Comparison of ENCODE assay signal across 8 cellular contexts in the genomic region with DNA sequence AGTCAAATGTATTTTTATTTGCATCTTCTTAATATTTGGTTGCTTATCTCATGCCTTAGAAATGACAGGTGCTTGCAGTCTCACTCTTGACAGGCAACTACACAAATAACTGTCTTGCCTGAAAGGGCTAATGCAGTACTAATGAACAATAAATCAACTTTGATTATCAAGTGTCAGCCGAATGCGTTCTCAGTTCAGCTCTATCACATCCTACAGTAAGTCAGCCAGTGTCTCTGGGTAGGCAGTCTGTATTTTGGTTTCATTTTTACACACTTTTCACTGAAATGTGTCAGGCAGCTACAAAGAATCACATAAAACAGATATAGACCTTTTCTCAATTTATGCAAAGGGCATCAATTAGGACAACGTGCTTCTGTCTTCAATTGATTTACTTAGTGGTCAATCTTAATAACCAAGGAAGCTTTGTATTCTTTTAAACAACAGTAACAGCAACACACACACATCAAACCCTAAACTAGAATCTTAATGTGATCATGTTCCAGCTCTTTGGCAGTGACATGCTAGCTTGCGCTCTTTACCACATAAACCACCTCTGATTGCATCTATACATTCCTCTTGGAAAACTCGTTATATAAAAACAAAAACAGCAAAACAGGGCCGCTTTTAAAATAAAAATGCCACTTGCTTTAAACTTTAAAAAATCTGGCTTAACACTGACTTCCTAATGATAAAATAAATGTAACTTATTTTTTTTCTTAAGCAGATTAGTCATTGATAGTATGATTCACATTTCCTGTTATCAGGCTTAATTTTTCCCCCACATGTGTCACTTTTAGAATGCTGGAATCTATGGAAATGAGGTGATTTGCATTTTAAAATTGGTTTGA.
DNase-seq lines count a peak whose midpoint lies in the region; ATAC-seq and TF ChIP-seq lines count a peak whose summit lies in the region.

No MANE protein-coding gene starts in this region.

- peak overlapping the region; percentile 88 for H3K4me3 ChIP-seq in endodermal cell (ENCODE audit: low read length)

- WGBS in endodermal cell (ENCODE audit: insufficient coverage in 1 of 2, insufficient read length in 1 of 2), 2 experiments, result 81 to 83% methylated on average over 5 to 6 of the region's 6 CpGs

- peak; percentile 31 for DNase-seq in COLO829 (ENCODE audit: low spot score)
- peak; percentile 62 for DNase-seq in NCI-H69 (lab: John Stamatoyannopoulos, UW)
- DNase-seq in endodermal cell, result no peak
- DNase-seq in natural killer cell treated with Interleukin-12 subunit alpha and Interleukin-12 subunit beta and Interleukin-15 and Interleukin-18, amount 100 ng/mL, for 72 hours (ENCODE audit: low spot score), result no peak
- DNase-seq in mesothelial cell of epicardium (ENCODE audit: low spot score in 2 of 2, unreplicated experiment in 2 of 2), result no peak
- DNase-seq in SHP77 treated with DMSO at 0.1 percent for 48 hours (lab: John Stamatoyannopoulos, UW), result no peak

- peaks cover 15% of the 10 kb centered on the region for H3K27me3 ChIP-seq in endodermal cell (ENCODE audit: control insufficient read depth, insufficient read depth, low read length, poor library complexity, severe bottlenecking)

- H3K36me3 ChIP-seq in endodermal cell (ENCODE audit: control insufficient read depth, insufficient read depth, low read length), result no peaks in the 10 kb centered on the region

- H3K9me3 Mint-ChIP-seq in endodermal cell, result no peaks in the 10 kb centered on the region
- H3K9me3 Mint-ChIP-seq in natural killer cell treated with Interleukin-12 subunit alpha and Interleukin-12 subunit beta and Interleukin-15 and Interleukin-18, amount 100 ng/mL, for 72 hours, result no peaks in the 10 kb centered on the region
- H3K9me3 Mint-ChIP-seq in mesothelial cell of epicardium, result no peaks in the 10 kb centered on the region

- H3K4me1 ChIP-seq in endodermal cell (ENCODE audit: control insufficient read depth, insufficient read depth, low read length), result peaks cover 14% of the 10 kb centered on the region

- no peak overlapping the region for H3K4me3 Mint-ChIP-seq in endodermal cell
- H3K4me3 Mint-ChIP-seq in natural killer cell treated with Interleukin-12 subunit alpha and Interleukin-12 subunit beta and Interleukin-15 and Interleukin-18, amount 100 ng/mL, for 72 hours, result no peak overlapping the region
- no peak overlapping the region for H3K4me3 Mint-ChIP-seq in mesothelial cell of epicardium

- H3K9ac ChIP-seq in endodermal cell (ENCODE audit: extremely low read depth, low read length, poor library complexity, severe bottlenecking), result peak overlapping the region; percentile 2

- H3K36me3 Mint-ChIP-seq in endodermal cell (ENCODE audit: low read depth), result no peaks in the 10 kb centered on the region
- no peaks in the 10 kb centered on the region for H3K36me3 Mint-ChIP-seq in natural killer cell treated with Interleukin-12 subunit alpha and Interleukin-12 subunit beta and Interleukin-15 and Interleukin-18, amount 100 ng/mL, for 72 hours
- no peaks in the 10 kb centered on the region for H3K36me3 Mint-ChIP-seq in mesothelial cell of epicardium

- TF ChIP-seq CTCF in endodermal cell (conservative IDR thresholded peaks at IDR 0.05) (no peak), mesothelial cell of epicardium (IDR thresholded peaks at IDR 0.05; ENCODE audit: unreplicated experiment) (no peak)

- H3K27me3 Mint-ChIP-seq in endodermal cell (ENCODE audit: insufficient read depth) (peaks cover 3% of the 10 kb centered on the region), mesothelial cell of epicardium (ENCODE audit: low read depth) (no peaks in the 10 kb centered on the region)
- no peaks in the 10 kb centered on the region for H3K27me3 Mint-ChIP-seq in natural killer cell treated with Interleukin-12 subunit alpha and Interleukin-12 subunit beta and Interleukin-15 and Interleukin-18, amount 100 ng/mL, for 72 hours

- H3K27ac ChIP-seq in endodermal cell (ENCODE audit: low read depth, low read length), result no peak overlapping the region

- H3K27ac Mint-ChIP-seq in endodermal cell (no peak overlapping the region), mesothelial cell of epicardium (no peak overlapping the region)
- H3K27ac Mint-ChIP-seq in natural killer cell treated with Interleukin-12 subunit alpha and Interleukin-12 subunit beta and Interleukin-15 and Interleukin-18, amount 100 ng/mL, for 72 hours, result no peak overlapping the region

- ATAC-seq in GM21390 (IDR thresholded peaks at IDR 0.05; ENCODE audit: unreplicated experiment), result peak; percentile 36
- ATAC-seq in natural killer cell treated with Interleukin-12 subunit alpha and Interleukin-12 subunit beta and Interleukin-15 and Interleukin-18, amount 100 ng/mL, for 72 hours, result peak; percentile 66 to 72
- ATAC-seq in HG03520 (IDR thresholded peaks at IDR 0.05; ENCODE audit: unreplicated experiment), result no peak

- no peaks in the 10 kb centered on the region for H3K9me3 ChIP-seq in endodermal cell (ENCODE audit: control insufficient read depth, low read length)

- H3K4me1 Mint-ChIP-seq in endodermal cell (peaks cover 55% of the 10 kb centered on the region), mesothelial cell of epicardium (peaks cover 62% of the 10 kb centered on the region)
- H3K4me1 Mint-ChIP-seq in natural killer cell treated with Interleukin-12 subunit alpha and Interleukin-12 subunit beta and Interleukin-15 and Interleukin-18, amount 100 ng/mL, for 72 hours (ENCODE audit: low read depth in 2 of 2), result peaks cover 30 to 48% of the 10 kb centered on the region in 2 donors

Comparison
In these comparisons a context has a peak if more than half of its experiments do, and no peak if none do; other contexts are left out.
1. DNase-seq: peak in COLO829 (single experiment) and NCI-H69 (single experiment); none in endodermal cell (single experiment), natural killer cell treated with Interleukin-12 subunit alpha and Interleukin-12 subunit beta and Interleukin-15 and Interleukin-18, amount 100 ng/mL, for 72 hours (single experiment), mesothelial cell of epicardium (0 of 2) and SHP77 treated with DMSO at 0.1 percent for 48 hours (single experiment).